In the genomic region with DNA sequence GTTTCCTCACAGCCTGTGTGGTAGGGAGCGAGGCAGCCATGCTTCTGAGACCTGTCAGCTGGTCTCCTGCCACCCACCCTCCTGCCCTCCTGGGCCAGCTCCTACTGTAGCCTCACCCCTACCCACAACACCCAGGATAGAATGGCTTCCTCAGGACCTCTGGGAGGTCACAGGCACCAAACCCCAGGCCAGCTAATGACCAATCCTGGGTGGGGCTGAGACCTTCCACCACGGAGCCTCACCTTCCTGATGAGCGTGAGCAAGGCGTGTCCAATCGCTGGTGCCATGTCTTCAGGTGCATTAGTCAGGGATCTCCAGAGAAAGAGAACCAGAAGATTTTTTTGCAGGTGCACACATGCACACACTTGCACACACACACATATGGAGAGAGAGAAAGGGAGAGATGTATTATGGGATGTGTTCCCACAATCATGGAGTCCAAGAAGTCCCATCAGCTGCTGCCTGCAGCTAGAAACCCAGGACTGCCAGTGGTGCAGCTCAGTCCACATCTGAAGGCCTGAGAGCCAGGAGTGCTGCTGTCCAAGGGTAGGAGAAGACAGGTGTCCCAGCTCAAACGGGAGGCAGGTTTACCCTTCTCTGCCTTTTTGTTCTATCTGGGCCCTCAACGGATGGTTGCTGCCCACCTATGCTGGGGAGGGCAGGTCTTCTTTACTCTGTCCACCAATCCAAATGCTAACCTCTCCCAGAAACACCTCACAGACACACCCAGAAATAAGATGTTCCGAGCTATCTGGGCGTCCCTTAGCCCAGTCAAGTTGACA, we compare ENCODE assay signal across 22 cellular contexts.
DNase-seq lines count a peak whose midpoint lies in the region; ATAC-seq and TF ChIP-seq lines count a peak whose summit lies in the region.
"Had no signal": no experiment of that assay in that cellular context is flagged by ENCODE, and none has a peak within 500 bp of the region (broad histone marks: within the 10 kb centered on the region; RNA-seq: fewer than 3 reads in every experiment).

No MANE protein-coding gene starts in this region.

- H3K9me3 ChIP-seq in A673 (ENCODE audit: low read depth, low read length, poor library complexity, severe bottlenecking), result no peaks in the 10 kb centered on the region
- H3K9me3 ChIP-seq: SJCRH30 had no signal

- H3K4me1 Mint-ChIP-seq in effector memory CD8-positive, alpha-beta T cell (ENCODE audit: low read depth in 2 of 2), result peaks cover 0 to 1% of the 10 kb centered on the region in 2 donors
- H3K4me1 Mint-ChIP-seq: GM23338 had no signal

- H3K4me1 ChIP-seq in A673 (ENCODE audit: insufficient read depth, low read length, poor library complexity, severe bottlenecking), result no peaks in the 10 kb centered on the region
- H3K4me1 ChIP-seq: SJCRH30 had no signal

- H3K27me3 ChIP-seq in A673 (replicated peaks; ENCODE audit: insufficient read depth, low read depth, low read length, poor library complexity), result peaks cover 5% of the 10 kb centered on the region
- H3K27me3 ChIP-seq: SJCRH30 had no signal

- DNase-seq in cardiac septum (ENCODE audit: low spot score), result peak; percentile 66
- no peak for DNase-seq in left cardiac atrium
- peak; percentile 58 for DNase-seq in posterior vena cava (ENCODE audit: low spot score)
- no peak for DNase-seq in dermis blood vessel endothelial cell
- no peak for DNase-seq in A673 (ENCODE audit: low spot score)
- DNase-seq in foreskin fibroblast, result no peak
- no peak for DNase-seq in effector memory CD8-positive, alpha-beta T cell
- DNase-seq: COR-L47, DMS 273 treated with DMSO at 0.1 percent for 48 hours, DND-41, NCI-H1092 treated with DMSO at 0.1 percent for 48 hours, NCI-H1436 treated with DMSO at 0.1 percent for 48 hours, NCI-H1930, NCI-H2227 treated with DMSO at 0.1 percent for 48 hours, NCI-H510A had no signal

- H3K36me3 ChIP-seq in A673 (ENCODE audit: insufficient read depth, low read length, poor library complexity, severe bottlenecking), result no peaks in the 10 kb centered on the region
- H3K36me3 ChIP-seq: SJCRH30 had no signal

- H3K27me3 Mint-ChIP-seq in effector memory CD8-positive, alpha-beta T cell, result peaks cover 0 to 7% of the 10 kb centered on the region in 2 donors
- H3K27me3 Mint-ChIP-seq: CD4-positive, alpha-beta T cell had no signal

- intact Hi-C loops in cardiac septum (cut with DNase I) (no loop called here), left cardiac atrium (cut with DNase I) (no loop called here), posterior vena cava (cut with DNase I) (loop anchor here in 1 of 2 donors (10.0 kb wide), 1 partner anchor 1254 kb away; no protein-coding TSS in a partner anchor), A673 (cut with micrococcal nuclease; ENCODE audit: unreplicated experiment) (no loop called here)

- no peak overlapping the region for H3K27ac ChIP-seq in A673 (ENCODE audit: low read depth, low read length, poor library complexity, severe bottlenecking)
- H3K27ac ChIP-seq: KMS-11, SJCRH30 had no signal

- H3K4me3 ChIP-seq in A673 (ENCODE audit: low read depth, low read length, poor library complexity, severe bottlenecking) (no peak overlapping the region), foreskin fibroblast (ENCODE audit: low read depth in 1 of 2, low read length in 2 of 2) (no peak overlapping the region)
- H3K4me3 ChIP-seq: GM12878, GM23338, SJCRH30 had no signal

- no peak for TF ChIP-seq CTCF in A673 (conservative IDR thresholded peaks at IDR 0.05; ENCODE audit: low read depth, low read length)
- no peak for TF ChIP-seq CTCF in foreskin fibroblast (IDR thresholded peaks at IDR 0.05; ENCODE audit: low read depth, low read length)

- ATAC-seq in left cardiac atrium (no peak), esophagus mucosa (peak; percentile 70)
- no peak for ATAC-seq in effector memory CD8-positive, alpha-beta T cell (replicated peaks)
- ATAC-seq: GM12878, GM23338, HCT116 had no signal

- H3K9me3 Mint-ChIP-seq in effector memory CD8-positive, alpha-beta T cell, result no peaks in the 10 kb centered on the region
- H3K9me3 Mint-ChIP-seq: CD4-positive, alpha-beta T cell had no signal

- CTCF ChIA-PET in A673 (lab: Charles Lee), result no interaction called here

- H3K4me3 Mint-ChIP-seq in effector memory CD8-positive, alpha-beta T cell, result no peak overlapping the region
- H3K4me3 Mint-ChIP-seq: CD4-positive, alpha-beta T cell; GM23338 had no signal

- H3K27ac Mint-ChIP-seq in effector memory CD8-positive, alpha-beta T cell, result no peak overlapping the region
- H3K27ac Mint-ChIP-seq: CD4-positive, alpha-beta T cell; GM23338 had no signal

- no peaks in the 10 kb centered on the region for H3K36me3 Mint-ChIP-seq in effector memory CD8-positive, alpha-beta T cell (ENCODE audit: insufficient read depth)

- POLR2A ChIA-PET in A673 (lab: Charles Lee; ENCODE audit: low non-redundant PET), result no interaction called here

- no TSS peak for BruUV-seq in A673 (replicated peaks; lab: Mats Ljungman, UMichigan)

Comparison
In these comparisons a context has a peak if more than half of its experiments do, and no peak if none do; other contexts are left out.
1. DNase-seq: peak in cardiac septum (single experiment) and posterior vena cava (single experiment); none in left cardiac atrium (single experiment), dermis blood vessel endothelial cell (single experiment), A673 (single experiment), foreskin fibroblast (0 of 2) and effector memory CD8-positive, alpha-beta T cell (0 of 3).